ENCODE assay signal across 33 cellular contexts in the genomic region with DNA sequence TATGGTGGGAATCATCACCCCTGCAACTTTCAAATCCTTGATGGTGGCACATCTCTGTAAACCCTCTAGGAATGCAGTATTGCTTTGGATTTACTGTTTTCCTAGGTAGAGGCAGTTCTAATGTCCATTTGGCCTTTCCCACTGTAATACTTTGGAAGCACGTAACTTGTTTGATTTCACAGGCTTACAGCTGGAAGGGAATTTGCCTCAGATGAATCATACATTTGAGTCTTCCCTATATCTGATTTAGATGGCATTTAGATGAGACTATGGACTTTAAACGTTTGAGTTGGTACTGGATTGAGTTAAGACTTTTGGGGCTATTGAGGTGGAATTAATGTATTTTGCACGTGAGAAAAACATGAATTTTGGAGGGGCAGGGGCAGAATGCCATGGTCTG.
"Had no signal": no experiment of that assay in that cellular context is flagged by ENCODE, and none has a peak within 500 bp of the region (broad histone marks: within the 10 kb centered on the region; RNA-seq: fewer than 3 reads in every experiment).

No MANE protein-coding gene starts in this region.

- H3K4me3 ChIP-seq: body of pancreas, esophagus squamous epithelium, gastroesophageal sphincter had no signal

- H3K36me3 ChIP-seq: esophagus squamous epithelium had no signal

- FAIRE-seq: colon, endothelial cell of umbilical vein had no signal

- ATAC-seq: activated naive CD4-positive, alpha-beta T cell treated with anti-CD3 and anti-CD28 coated beads, Interleukin-2, amount 50 U/mL, for 72 hours; activated T-cell treated with anti-CD3 and anti-CD28 coated beads, Interleukin-2, amount 50 U/mL, for 72 hours; body of pancreas; effector memory CD8-positive, alpha-beta T cell; gastroesophageal sphincter; T-helper 17 cell; WTC11 had no signal

- H3K27me3 ChIP-seq: body of pancreas, esophagus squamous epithelium, gastroesophageal sphincter had no signal

- H3K27ac ChIP-seq: body of pancreas, epithelial cell of prostate, esophagus squamous epithelium, VCaP had no signal

- H3K9me3 ChIP-seq: body of pancreas, esophagus squamous epithelium, gastroesophageal sphincter had no signal

- DNase-seq: activated CD4-positive, alpha-beta memory T cell treated with anti-CD3 and anti-CD28 coated beads, Interleukin-2, amount 10 ng/mL, durations not matched to agents 7 days and 5 days; activated CD4-positive, alpha-beta T cell treated with anti-CD3 and anti-CD28 coated beads for 1 hour; activated CD4-positive, alpha-beta T cell treated with anti-CD3 and anti-CD28 coated beads for 4 hours; activated CD4-positive, alpha-beta T cell treated with anti-CD3 and anti-CD28 coated beads, Interleukin-2, amount 10 ng/mL, durations not matched to agents 7 days and 5 days; activated CD4-positive, alpha-beta T cell treated with anti-CD3 and anti-CD28 coated beads, Interleukin-2, amount 50 U/mL, for 4 hours; activated CD8-positive, alpha-beta memory T cell treated with anti-CD3 and anti-CD28 coated beads, Interleukin-2, amount 50 U/mL, for 48 hours; activated gamma-delta T cell; activated naive CD4-positive, alpha-beta T cell; activated naive CD4-positive, alpha-beta T cell treated with anti-CD3 and anti-CD28 coated beads, Interleukin-2, amount 10 ng/mL, durations not matched to agents 7 days and 5 days; activated naive CD8-positive, alpha-beta T cell treated with anti-CD3 and anti-CD28 coated beads, Interleukin-2, amount 10 ng/mL, durations not matched to agents 7 days and 5 days; activated T-cell treated with anti-CD3 and anti-CD28 coated beads for 4 hours; activated T-cell treated with anti-CD3 and anti-CD28 coated beads, Interleukin-2, amount 50 U/mL, for 24 hours; activated T-cell treated with anti-CD3 and anti-CD28 coated beads, Interleukin-2, amount 50 U/mL, for 72 hours; amniotic stem cell; anterior cingulate cortex; body of pancreas; caudate nucleus; cortex of kidney; dermis blood vessel endothelial cell; effector CD4-positive, alpha-beta T cell; effector memory CD8-positive, alpha-beta T cell; esophagus squamous epithelium; foreskin melanocyte; T-helper 1 cell; T-helper 17 cell; T1000 had no signal
